Comparison of ENCODE assay signal across 1 cellular context in genomic region chr3:38397320-38397719, GRCh38.
A peak's percentile ranks its signal among the peaks of the same experiment; 100 is the strongest.
TF ChIP-seq lines count a peak whose summit lies in the region.

No MANE protein-coding gene starts in this region.

TF ChIP-seq in HepG2, 621 proteins besides CTCF, POLR2A, EP300 and RAD21 (continued from another document and continues in another):
- no peak for TF ChIP-seq ZUFSP (CRISPR knock-in tag; IDR thresholded peaks at IDR 0.05; ENCODE audit: borderline replicate concordance)
- TF ChIP-seq PHB2 (IDR thresholded peaks at IDR 0.05; ENCODE audit: partially characterized antibody): no peak
- TF ChIP-seq ATF7-NPFF (CRISPR knock-in tag; IDR thresholded peaks at IDR 0.05; ENCODE audit: low read depth): peak; percentile 54; the same call in 1 of the 2 replicates
- no peak for TF ChIP-seq CCDC6 (CRISPR knock-in tag; IDR thresholded peaks at IDR 0.05)
- TF ChIP-seq ZBTB25 (CRISPR knock-in tag; IDR thresholded peaks at IDR 0.05): peak; percentile 40; the same call in 1 of the 2 replicates
- TF ChIP-seq KDM2A (CRISPR knock-in tag; IDR thresholded peaks at IDR 0.05; ENCODE audit: borderline replicate concordance, low read depth): 0 out of 2 replicates have a peak, but pooled peaks have one; percentile 21
- TF ChIP-seq ZFP90 (CRISPR knock-in tag; IDR thresholded peaks at IDR 0.05; ENCODE audit: borderline replicate concordance): no peak
- TF ChIP-seq AKNA (CRISPR knock-in tag; IDR thresholded peaks at IDR 0.05; ENCODE audit: borderline replicate concordance): no peak
- peak; percentile 68 for TF ChIP-seq ERF (CRISPR knock-in tag; IDR thresholded peaks at IDR 0.05)
- TF ChIP-seq CBFB (CRISPR knock-in tag; IDR thresholded peaks at IDR 0.05): no peak
- TF ChIP-seq CREB3 (CRISPR knock-in tag; IDR thresholded peaks at IDR 0.05): no peak
- TF ChIP-seq NR3C1 (CRISPR knock-in tag; IDR thresholded peaks at IDR 0.05): no peak
- TF ChIP-seq RAD51 (IDR thresholded peaks at IDR 0.05; ENCODE audit: borderline replicate concordance): no peak
- TF ChIP-seq CC2D1A (CRISPR knock-in tag; IDR thresholded peaks at IDR 0.05): no peak
- TF ChIP-seq ZNF326 (CRISPR knock-in tag; IDR thresholded peaks at IDR 0.05; ENCODE audit: borderline replicate concordance): no peak
- TF ChIP-seq PTBP1 (IDR thresholded peaks at IDR 0.05; ENCODE audit: low read depth, low read length, poor library complexity, severe bottlenecking): no peak
- TF ChIP-seq FUBP1 (CRISPR knock-in tag; IDR thresholded peaks at IDR 0.05; ENCODE audit: borderline replicate concordance): no peak
- no peak for TF ChIP-seq HOXA7 (CRISPR knock-in tag; IDR thresholded peaks at IDR 0.05)
- no peak for TF ChIP-seq NR1H2 (CRISPR knock-in tag; IDR thresholded peaks at IDR 0.05; ENCODE audit: borderline replicate concordance, low read depth)
- TF ChIP-seq PHF21A (CRISPR knock-in tag; IDR thresholded peaks at IDR 0.05): no peak
- TF ChIP-seq ZNF24 (IDR thresholded peaks at IDR 0.05): no peak
- TF ChIP-seq SMARCE1 (IDR thresholded peaks at IDR 0.05; ENCODE audit: borderline replicate concordance): no peak
- TF ChIP-seq HHEX (CRISPR knock-in tag; IDR thresholded peaks at IDR 0.05): no peak
- TF ChIP-seq TSC22D2 (CRISPR knock-in tag; IDR thresholded peaks at IDR 0.05; ENCODE audit: borderline replicate concordance): peak; percentile 45; the same call in 1 of the 2 replicates
- no peak for TF ChIP-seq GTF3A (CRISPR knock-in tag; conservative IDR thresholded peaks at IDR 0.05)
- TF ChIP-seq TBX3 (IDR thresholded peaks at IDR 0.05; ENCODE audit: borderline replicate concordance): no peak
- no peak for TF ChIP-seq SNAPC5 (CRISPR knock-in tag; IDR thresholded peaks at IDR 0.05; ENCODE audit: borderline replicate concordance)
- no peak for TF ChIP-seq BRF2 (CRISPR knock-in tag; IDR thresholded peaks at IDR 0.05)
- TF ChIP-seq HOXA3 (CRISPR knock-in tag; IDR thresholded peaks at IDR 0.05): no peak
- TF ChIP-seq ZBTB2 (CRISPR knock-in tag; IDR thresholded peaks at IDR 0.05; ENCODE audit: low read depth): no peak
- peak; percentile 75 for TF ChIP-seq RARA (CRISPR knock-in tag; IDR thresholded peaks at IDR 0.05)
- no peak for TF ChIP-seq BHLHE40 (IDR thresholded peaks at IDR 0.05; ENCODE audit: low read length)
- no peak for TF ChIP-seq FOXP4 (CRISPR knock-in tag; IDR thresholded peaks at IDR 0.05)
- no peak for TF ChIP-seq PRDM15 (CRISPR knock-in tag; IDR thresholded peaks at IDR 0.05)
- TF ChIP-seq POGK (CRISPR knock-in tag; conservative IDR thresholded peaks at IDR 0.05): 0 out of 2 replicates have a peak, but pooled peaks have one; percentile 24
- no peak for TF ChIP-seq TAF1 (CRISPR knock-in tag; IDR thresholded peaks at IDR 0.05)
- no peak for TF ChIP-seq ZNF703 (CRISPR knock-in tag; IDR thresholded peaks at IDR 0.05; ENCODE audit: borderline replicate concordance)
- no peak for TF ChIP-seq REXO4 (CRISPR knock-in tag; IDR thresholded peaks at IDR 0.05; ENCODE audit: borderline replicate concordance)
- no peak for TF ChIP-seq PRPF4 (IDR thresholded peaks at IDR 0.05; ENCODE audit: low read depth, low read length, poor library complexity, severe bottlenecking)
- TF ChIP-seq YEATS2 (CRISPR knock-in tag; IDR thresholded peaks at IDR 0.05; ENCODE audit: borderline replicate concordance): no peak
